18 cellular contexts compared by ENCODE assay signal in the genomic region with DNA sequence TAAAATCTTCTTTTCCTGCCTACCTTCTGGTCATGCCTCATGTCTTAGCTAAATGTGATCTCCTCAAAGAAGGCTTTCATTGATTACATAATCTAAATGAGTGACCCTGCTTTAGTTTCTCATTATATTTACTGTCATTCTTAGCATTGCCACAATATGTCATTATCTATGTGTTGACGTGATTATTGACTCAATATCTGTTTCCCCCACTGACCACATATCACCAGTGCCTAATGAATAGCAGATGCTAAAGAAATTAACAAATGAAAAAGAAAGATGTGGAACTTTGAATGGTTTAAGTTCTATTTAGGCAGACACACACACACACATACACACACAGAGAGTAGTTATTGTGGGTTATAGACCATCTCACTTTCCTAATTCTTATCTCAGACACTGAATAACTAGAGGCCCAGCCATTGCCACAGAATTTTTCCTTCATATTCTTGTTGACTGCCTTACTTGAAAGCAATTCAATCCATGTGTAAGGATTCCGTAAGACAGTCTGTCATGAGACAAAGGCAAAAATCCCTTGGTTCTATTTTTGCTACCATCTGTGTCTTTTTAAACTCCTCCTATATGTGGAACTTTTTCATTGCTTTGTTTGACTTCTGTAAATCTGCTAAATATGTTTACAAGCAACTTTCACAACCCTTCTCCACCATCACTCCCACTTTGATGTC.
DNase-seq lines count a peak whose midpoint lies in the region; ATAC-seq, FAIRE-seq and TF ChIP-seq lines count a peak whose summit lies in the region.
"Had no signal": no experiment of that assay in that cellular context is flagged by ENCODE, and none has a peak within 500 bp of the region (broad histone marks: within the 10 kb centered on the region; RNA-seq: fewer than 3 reads in every experiment).

No MANE protein-coding gene starts in this region.

- TF ChIP-seq CTCF in WERI-Rb-1 (IDR thresholded peaks at IDR 0.05; ENCODE audit: low read depth, low read length): no peak
- no peak for TF ChIP-seq CTCF in fibroblast of villous mesenchyme (IDR thresholded peaks at IDR 0.05; ENCODE audit: insufficient read depth, low read depth, low read length)
- no peak for TF ChIP-seq CTCF in tibial artery (IDR thresholded peaks at IDR 0.05)

- peak overlapping the region; percentile 51 for H3K27ac ChIP-seq in WERI-Rb-1
- H3K27ac ChIP-seq in tibial artery: peak overlapping the region; percentile 46 to 51
- H3K27ac ChIP-seq in small intestine (ENCODE audit: low read depth in 1 of 2, low read length in 1 of 2): no peak overlapping the region
- H3K27ac ChIP-seq: BLaER1, Peyer's patch had no signal

- DNase-seq in EH (ENCODE audit: low read depth) (peak; percentile 24), WERI-Rb-1 (no peak), fibroblast of villous mesenchyme (ENCODE audit: low read depth) (peak; percentile 52), tibial artery (no peak), small intestine (no peak), glomerular visceral epithelial cell (ENCODE audit: extremely low spot score) (no peak)
- DNase-seq: DMS 273 treated with DMSO at 0.1 percent for 48 hours, EL, HCEC 1CT, Karpas-422, NCI-H1417, NCI-H2029, NCI-H2171 treated with DMSO at 0.1 percent for 48 hours, NCI-H510A, Peyer's patch, SIG-M5 had no signal

- H3K36me3 ChIP-seq in WERI-Rb-1: no peaks in the 10 kb centered on the region
- H3K36me3 ChIP-seq in tibial artery: no peaks in the 10 kb centered on the region
- no peaks in the 10 kb centered on the region for H3K36me3 ChIP-seq in small intestine (ENCODE audit: control insufficient read depth in 2 of 2, insufficient read depth in 2 of 2, low read length in 2 of 2)
- H3K36me3 ChIP-seq: BLaER1, Peyer's patch had no signal

- H3K4me1 ChIP-seq in tibial artery (peaks cover 0 to 54% (median 25%) of the 10 kb centered on the region in 4 donors), small intestine (ENCODE audit: control insufficient read depth in 2 of 2, insufficient read depth in 1 of 2, low read depth in 1 of 2, low read length in 1 of 2) (no peaks in the 10 kb centered on the region)
- H3K4me1 ChIP-seq: BLaER1, Peyer's patch had no signal

- no peak for FAIRE-seq in small intestine (lab: Jason Lieb, UNC)

- H3K27me3 ChIP-seq in WERI-Rb-1 (ENCODE audit: insufficient read depth, low read depth, severe bottlenecking): no peaks in the 10 kb centered on the region
- H3K27me3 ChIP-seq in tibial artery: no peaks in the 10 kb centered on the region
- H3K27me3 ChIP-seq in small intestine (ENCODE audit: control insufficient read depth in 2 of 2, insufficient read depth in 2 of 2, low read length in 2 of 2): no peaks in the 10 kb centered on the region
- H3K27me3 ChIP-seq: BLaER1, Peyer's patch had no signal

- no peaks in the 10 kb centered on the region for H3K9me3 ChIP-seq in WERI-Rb-1 (ENCODE audit: severe bottlenecking)
- no peaks in the 10 kb centered on the region for H3K9me3 ChIP-seq in tibial artery
- H3K9me3 ChIP-seq in small intestine (ENCODE audit: control insufficient read depth, low read depth): no peaks in the 10 kb centered on the region
- H3K9me3 ChIP-seq: BLaER1, Peyer's patch had no signal

- intact Hi-C loops in tibial artery (cut with DNase I; ENCODE audit: low total_unique reads): no loop called here

- WGBS in small intestine, 3 donors: 81 to 92% (median 87%) methylated on average over 2 of the region's 2 CpGs

- no peak for ATAC-seq in GM19463 (IDR thresholded peaks at IDR 0.05; ENCODE audit: unreplicated experiment)

- H3K4me3 ChIP-seq in WERI-Rb-1 (ENCODE audit: low read depth, low read length) (no peak overlapping the region), fibroblast of villous mesenchyme (ENCODE audit: low read depth, low read length) (no peak overlapping the region), tibial artery (no peak overlapping the region), small intestine (ENCODE audit: low read depth in 1 of 2, low read length in 2 of 2) (no peak overlapping the region)
- H3K4me3 ChIP-seq: BLaER1, Peyer's patch had no signal

Comparison
In these comparisons a context has a peak if more than half of its experiments do, and no peak if none do; other contexts are left out.
1. DNase-seq: peak in EH (single experiment) and fibroblast of villous mesenchyme (single experiment); none in WERI-Rb-1 (single experiment), tibial artery (0 of 2), small intestine (single experiment) and glomerular visceral epithelial cell (single experiment).
2. H3K27ac ChIP-seq: peak in WERI-Rb-1 (single experiment) and tibial artery (2 of 2); none in small intestine (0 of 2).